In genomic region chr10:18104223-18104872, GRCh38 we compare ENCODE assay signal across 8 cellular contexts. TPM values are rescaled to one million over a fixed set of nuclear protein-coding genes. Genes with fewer than 3 reads are reported as not detected.
DNase-seq lines count a peak whose midpoint lies in the region; ATAC-seq and TF ChIP-seq lines count a peak whose summit lies in the region.

No MANE protein-coding gene starts in this region.

- ATAC-seq in activated T-cell treated with anti-CD3 and anti-CD28 coated beads, Interleukin-2, amount 50 U/mL, for 72 hours (replicated peaks in 1 of 2) = no peak
- ATAC-seq in HG03521 (IDR thresholded peaks at IDR 0.05; ENCODE audit: unreplicated experiment) = no peak
- no peak for ATAC-seq in GM19035 (IDR thresholded peaks at IDR 0.05; ENCODE audit: unreplicated experiment)

- intact Hi-C loops in posterior vena cava (cut with DNase I) = loop anchor here in 1 of 2 donors (10.0 kb wide), 1 partner anchor 200 kb away; no protein-coding TSS in a partner anchor

- in situ Hi-C loops in ACHN (cut with HindIII; ENCODE audit: low pct_ligation_motif_present, low pct_unique_long_range_greater_than_20kb, low sequenced_read_pairs) = no loop called here

- H3K27me3 Mint-ChIP-seq in activated T-cell treated with anti-CD3 and anti-CD28 coated beads, Interleukin-2, amount 50 U/mL, for 72 hours (ENCODE audit: low read depth) = no peaks in the 10 kb centered on the region

- no peak overlapping the region for H3K27ac Mint-ChIP-seq in activated T-cell treated with anti-CD3 and anti-CD28 coated beads, Interleukin-2, amount 50 U/mL, for 72 hours

- TF ChIP-seq CTCF in GM12874 (IDR thresholded peaks at IDR 0.05; ENCODE audit: insufficient read depth, low read depth, low read length) = peak; percentile 46

- DNase-seq in ACHN (peak; percentile 42), NCI-H748 treated with DMSO at 0.1 percent for 48 hours (lab: John Stamatoyannopoulos, UW) (peak; percentile 15), glomerular endothelial cell (ENCODE audit: extremely low read depth, low read depth, low spot score) (peak; percentile 14), posterior vena cava (ENCODE audit: low spot score) (peak; percentile 82)
- DNase-seq in activated T-cell treated with anti-CD3 and anti-CD28 coated beads, Interleukin-2, amount 50 U/mL, for 72 hours = peak; percentile 34 to 38

- H3K4me1 Mint-ChIP-seq in activated T-cell treated with anti-CD3 and anti-CD28 coated beads, Interleukin-2, amount 50 U/mL, for 72 hours (ENCODE audit: low read depth) = no peaks in the 10 kb centered on the region

- H3K36me3 Mint-ChIP-seq in activated T-cell treated with anti-CD3 and anti-CD28 coated beads, Interleukin-2, amount 50 U/mL, for 72 hours (ENCODE audit: insufficient read depth in 2 of 2) = no peaks in the 10 kb centered on the region

- no peaks in the 10 kb centered on the region for H3K9me3 Mint-ChIP-seq in activated T-cell treated with anti-CD3 and anti-CD28 coated beads, Interleukin-2, amount 50 U/mL, for 72 hours

- H3K4me3 Mint-ChIP-seq in activated T-cell treated with anti-CD3 and anti-CD28 coated beads, Interleukin-2, amount 50 U/mL, for 72 hours = no peak overlapping the region

RNA-seq across cellular contexts. Expression of gene CACNB2, which starts 35.9 kb away (rescaled TPM):
- not detected for total RNA-seq in activated T-cell treated with anti-CD3 and anti-CD28 coated beads, Interleukin-2, amount 50 U/mL, for 72 hours
- total RNA-seq in glomerular endothelial cell (not detected in 2 replicates), posterior vena cava (10 to 100 TPM; 16.8 to 21.6 TPM)

Comparison
In these comparisons a context has a peak if more than half of its experiments do, and no peak if none do; other contexts are left out.
1. DNase-seq: peak in every context shown above with its lines; median percentile 82 in posterior vena cava; 42 in ACHN; 36 in activated T-cell treated with anti-CD3 and anti-CD28 coated beads, Interleukin-2, amount 50 U/mL, for 72 hours; 15 in NCI-H748 treated with DMSO at 0.1 percent for 48 hours; 14 in glomerular endothelial cell.
2. RNA of gene CACNB2, which starts 35.9 kb away (total RNA-seq): 16.8 to 21.6 TPM in posterior vena cava; not detected in activated T-cell treated with anti-CD3 and anti-CD28 coated beads, Interleukin-2, amount 50 U/mL, for 72 hours and not detected in glomerular endothelial cell; every median in the first group is over 10 times any median in the second.